In the genomic region with DNA sequence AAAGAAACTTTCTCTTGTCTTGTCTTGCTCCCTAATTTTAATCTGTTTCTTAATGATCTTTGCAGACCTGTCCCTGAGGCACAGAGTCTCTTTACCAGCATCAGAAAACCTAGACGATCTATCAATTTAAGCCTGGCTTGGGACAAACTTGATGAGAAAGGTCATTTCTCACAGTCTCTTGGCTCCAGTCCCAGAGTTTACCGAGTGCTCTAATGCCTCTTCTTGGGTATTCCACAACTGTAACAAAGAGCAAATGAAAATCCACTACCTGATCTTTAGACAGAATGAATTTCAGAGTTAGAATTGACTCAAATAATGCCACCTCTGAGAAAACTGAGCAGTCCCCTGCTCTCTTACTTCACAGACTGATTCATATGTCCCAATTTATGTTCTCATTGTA, we compare ENCODE assay signal across 17 cellular contexts.
"Had no signal": no experiment of that assay in that cellular context is flagged by ENCODE, and none has a peak within 500 bp of the region (broad histone marks: within the 10 kb centered on the region; RNA-seq: fewer than 3 reads in every experiment).

No MANE protein-coding gene starts in this region.

- H3K9me3 ChIP-seq: lower lobe of right lung, prostate gland, upper lobe of left lung had no signal

- H3K4me1 Mint-ChIP-seq: activated naive CD8-positive, alpha-beta T cell treated with anti-CD3 and anti-CD28 coated beads, Interleukin-2, amount 10 ng/mL, durations not matched to agents 7 days and 5 days; T-helper 17 cell had no signal

- H3K36me3 ChIP-seq: lower lobe of right lung, prostate gland had no signal

- H3K4me3 ChIP-seq: coronary artery, hepatocyte, lower lobe of right lung, prostate gland, upper lobe of left lung had no signal

- ATAC-seq: lower lobe of right lung; naive thymus-derived CD4-positive, alpha-beta T cell; T-helper 17 cell had no signal

- H3K9me3 Mint-ChIP-seq: activated CD4-positive, alpha-beta memory T cell treated with anti-CD3 and anti-CD28 coated beads for 36 hours; activated naive CD8-positive, alpha-beta T cell treated with anti-CD3 and anti-CD28 coated beads, Interleukin-2, amount 10 ng/mL, durations not matched to agents 7 days and 5 days; naive thymus-derived CD4-positive, alpha-beta T cell had no signal

- H3K27me3 Mint-ChIP-seq: activated CD4-positive, alpha-beta memory T cell treated with anti-CD3 and anti-CD28 coated beads for 36 hours; activated naive CD8-positive, alpha-beta T cell treated with anti-CD3 and anti-CD28 coated beads, Interleukin-2, amount 10 ng/mL, durations not matched to agents 7 days and 5 days; naive thymus-derived CD4-positive, alpha-beta T cell; T-helper 17 cell had no signal

- H3K4me3 Mint-ChIP-seq: activated CD4-positive, alpha-beta memory T cell treated with anti-CD3 and anti-CD28 coated beads for 36 hours; activated naive CD8-positive, alpha-beta T cell treated with anti-CD3 and anti-CD28 coated beads, Interleukin-2, amount 10 ng/mL, durations not matched to agents 7 days and 5 days; naive thymus-derived CD4-positive, alpha-beta T cell; T-helper 17 cell had no signal

- H3K27ac ChIP-seq: coronary artery, epithelial cell of prostate, hepatocyte, lower lobe of right lung, prostate gland, upper lobe of left lung had no signal

- H3K27ac Mint-ChIP-seq: activated CD4-positive, alpha-beta memory T cell treated with anti-CD3 and anti-CD28 coated beads for 36 hours; activated naive CD8-positive, alpha-beta T cell treated with anti-CD3 and anti-CD28 coated beads, Interleukin-2, amount 10 ng/mL, durations not matched to agents 7 days and 5 days; naive thymus-derived CD4-positive, alpha-beta T cell; T-helper 17 cell had no signal

- H3K27me3 ChIP-seq: hepatocyte, upper lobe of left lung had no signal

- H3K4me1 ChIP-seq: lower lobe of right lung, prostate gland had no signal

- DNase-seq: activated CD4-positive, alpha-beta memory T cell treated with anti-CD3 and anti-CD28 coated beads for 36 hours; activated CD4-positive, CD25-positive, alpha-beta regulatory T cell treated with anti-CD3 and anti-CD28 coated beads, Interleukin-2, amount 50 U/mL, for 72 hours; activated naive CD8-positive, alpha-beta T cell treated with anti-CD3 and anti-CD28 coated beads, Interleukin-2, amount 10 ng/mL, durations not matched to agents 7 days and 5 days; aorta; effector CD8-positive, alpha-beta T cell; lower lobe of right lung; midbrain; naive thymus-derived CD4-positive, alpha-beta T cell; nucleus accumbens; stimulated activated CD4-positive, alpha-beta T cell treated with anti-CD3 and anti-CD28 coated beads, Interleukin-2, amount 100 ng/mL, for 48 hours; stimulated activated naive CD4-positive, alpha-beta T cell treated with Interleukin-2 at 50 U/mL for 16 hours; T-helper 17 cell; upper lobe of left lung had no signal
